In genomic region chr1:241551759-241552638, GRCh38 we compare ENCODE assay signal across 8 cellular contexts. TPM values are rescaled to one million over a fixed set of nuclear protein-coding genes. Genes with fewer than 3 reads are reported as not detected.
DNase-seq lines count a peak whose midpoint lies in the region; ATAC-seq and TF ChIP-seq lines count a peak whose summit lies in the region.

No MANE protein-coding gene starts in this region.

- peaks cover 2% of the 10 kb centered on the region for H3K27me3 Mint-ChIP-seq in activated B cell treated with CpG ODN at 0.5 μM for 24 hours

- peaks cover 61% of the 10 kb centered on the region for H3K36me3 Mint-ChIP-seq in activated B cell treated with CpG ODN at 0.5 μM for 24 hours (ENCODE audit: low read depth)

- DNase-seq in activated B cell treated with CpG ODN at 0.5 μM for 24 hours, result peak; percentile 46
- DNase-seq in cardiac septum (ENCODE audit: low spot score), result peak; percentile 78
- peak; percentile 0 to 31 for DNase-seq in stimulated activated CD8-positive, alpha-beta memory T cell treated with anti-CD3 and anti-CD28 coated beads, Interleukin-7, amount 100 ng/mL, for 4 hours (ENCODE audit: low read depth in 2 of 2)
- DNase-seq in iPS-NIHi7 (ENCODE audit: extremely low spot score), result no peak
- DNase-seq in glomerular visceral epithelial cell (ENCODE audit: extremely low spot score), result no peak
- no peak for DNase-seq in cerebellum (ENCODE audit: low spot score)

- TF ChIP-seq CTCF in activated B cell treated with CpG ODN at 0.5 μM for 24 hours (IDR thresholded peaks at IDR 0.05), result no peak

- no peaks in the 10 kb centered on the region for H3K9me3 Mint-ChIP-seq in activated B cell treated with CpG ODN at 0.5 μM for 24 hours

- H3K4me1 Mint-ChIP-seq in activated B cell treated with CpG ODN at 0.5 μM for 24 hours, result peaks cover 62% of the 10 kb centered on the region

- ATAC-seq in GM19023 (IDR thresholded peaks at IDR 0.05; ENCODE audit: unreplicated experiment) (peak; percentile 76), HG03097 (IDR thresholded peaks at IDR 0.05; ENCODE audit: low FRiP score, unreplicated experiment) (peak; percentile 67), activated B cell treated with CpG ODN at 0.5 μM for 24 hours (ENCODE audit: low read depth) (peak; percentile 89)

- H3K27ac Mint-ChIP-seq in activated B cell treated with CpG ODN at 0.5 μM for 24 hours, result peak overlapping the region; percentile 100

- peak overlapping the region; percentile 83 for H3K4me3 Mint-ChIP-seq in activated B cell treated with CpG ODN at 0.5 μM for 24 hours

- intact Hi-C loops in activated B cell treated with CpG ODN at 0.5 μM for 24 hours (cut with micrococcal nuclease) (loop anchor here (1.0 kb wide), 7 partner anchors 10 to 295 kb away; partner anchors contain the start of genes CHML, FH, KMO and OPN3), cardiac septum (cut with DNase I) (no loop called here)

- CTCF ChIA-PET in activated B cell treated with CpG ODN at 0.5 μM for 24 hours (lab: Charles Lee), result interaction anchor here (0.7 to 1.9 kb wide), 9 partner anchors 11 to 78 kb away, joined by 3 to 8 read pairs (median 4); partner anchors contain the start of gene KMO

- POLR2A ChIA-PET in activated B cell treated with CpG ODN at 0.5 μM for 24 hours (lab: Charles Lee), result interaction anchor here (0.6 to 4.7 kb wide), 17 partner anchors 10 to 472 kb away, joined by 3 to 157 read pairs (median 6); partner anchors contain the start of genes CHML, FH, KMO and OPN3

RNA-seq across cellular contexts. Expression of gene KMO, which starts 19.8 kb away (rescaled TPM):
- total RNA-seq in activated B cell treated with CpG ODN at 0.5 μM for 24 hours (44.8 and 53.6 TPM in 2 replicates), cardiac septum (0.13 TPM), cerebellum (not detected)

RNA-seq across cellular contexts. Expression of gene FH, which starts 32.4 kb away (rescaled TPM):
- 56.0 and 58.3 TPM in 2 replicates for total RNA-seq in activated B cell treated with CpG ODN at 0.5 μM for 24 hours
- 192 TPM for total RNA-seq in cardiac septum
- 65.9 TPM for total RNA-seq in cerebellum

Comparison
In these comparisons a context has a peak if more than half of its experiments do, and no peak if none do; other contexts are left out.
1. DNase-seq: peak in activated B cell treated with CpG ODN at 0.5 μM for 24 hours (single experiment), cardiac septum (single experiment) and stimulated activated CD8-positive, alpha-beta memory T cell treated with anti-CD3 and anti-CD28 coated beads, Interleukin-7, amount 100 ng/mL, for 4 hours (2 of 2); none in iPS-NIHi7 (single experiment), glomerular visceral epithelial cell (single experiment) and cerebellum (single experiment).
2. RNA of gene KMO, which starts 19.8 kb away (total RNA-seq): 44.8 to 53.6 TPM in activated B cell treated with CpG ODN at 0.5 μM for 24 hours; not detected in cerebellum (single experiment) and 0.13 TPM in cardiac septum (single experiment); every median in the first group is over 10 times any median in the second.
3. Peak in every context shown above with its lines, with median percentiles within 50 percentile points of each other: ATAC-seq.